In the genomic region with DNA sequence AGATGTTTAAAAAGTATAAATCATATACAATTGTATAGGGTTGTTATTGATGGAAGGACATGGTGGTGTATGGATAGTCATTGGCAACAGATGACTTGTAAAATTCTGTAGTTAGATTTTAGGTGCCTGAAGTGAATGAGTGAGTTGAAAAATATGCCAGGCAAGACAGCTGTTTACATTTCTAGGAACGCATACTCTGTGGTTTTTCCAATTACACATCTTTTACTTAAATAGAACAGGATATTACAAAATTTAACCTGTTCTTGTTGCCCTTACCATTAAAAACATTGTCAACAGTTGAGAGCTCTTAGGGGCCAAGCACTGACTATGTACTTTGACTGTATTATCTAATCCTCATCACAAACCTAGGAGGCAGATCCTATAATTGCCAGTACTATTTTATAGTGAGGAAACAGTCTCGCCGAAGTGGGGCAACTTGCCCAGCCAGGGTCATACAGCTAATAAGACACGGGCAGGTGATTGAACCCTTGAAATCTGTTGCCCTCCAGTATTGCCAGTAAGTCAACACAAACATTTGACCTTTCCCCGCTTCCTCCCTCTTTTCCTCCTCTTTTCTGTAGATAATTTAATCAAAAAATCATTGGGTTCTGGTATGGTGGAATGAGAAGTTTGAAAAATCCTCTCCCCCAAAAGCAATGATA, we compare ENCODE assay signal across 17 cellular contexts.
DNase-seq lines count a peak whose midpoint lies in the region; FAIRE-seq and TF ChIP-seq lines count a peak whose summit lies in the region.
"Had no signal": no experiment of that assay in that cellular context is flagged by ENCODE, and none has a peak within 500 bp of the region (broad histone marks: within the 10 kb centered on the region; RNA-seq: fewer than 3 reads in every experiment).

No MANE protein-coding gene starts in this region.

- H3K4me1 ChIP-seq in fibroblast of lung (ENCODE audit: control insufficient read depth, extremely low read depth, insufficient read depth, low read length), result peaks cover 20% of the 10 kb centered on the region

- no peaks in the 10 kb centered on the region for H3K27me3 ChIP-seq in fibroblast of lung (ENCODE audit: control insufficient read depth, insufficient read depth, low read length)
- H3K27me3 ChIP-seq: ovary had no signal

- H3K9ac ChIP-seq in fibroblast of lung (ENCODE audit: insufficient read depth, low read length), result no peak overlapping the region

- TF ChIP-seq CTCF in fibroblast of lung (conservative IDR thresholded peaks at IDR 0.05 in 1 of 2, IDR thresholded peaks at IDR 0.05 in 1 of 2; ENCODE audit: low read depth in 1 of 2, low read length in 2 of 2), result no peak

- no peak overlapping the region for H3K27ac ChIP-seq in fibroblast of lung (ENCODE audit: insufficient read depth, low read length)
- H3K27ac ChIP-seq: ovary had no signal

- no peak for FAIRE-seq in frontal cortex (lab: Jason Lieb, UNC)
- FAIRE-seq: GM12878 had no signal

- no peaks in the 10 kb centered on the region for H3K9me3 ChIP-seq in fibroblast of lung (ENCODE audit: control insufficient read depth, insufficient read depth, low read depth, low read length)
- H3K9me3 ChIP-seq: ovary had no signal

- H3K79me2 ChIP-seq in fibroblast of lung (ENCODE audit: control insufficient read depth, insufficient read depth, low read length), result no peaks in the 10 kb centered on the region

- H3K36me3 ChIP-seq in fibroblast of lung (ENCODE audit: control insufficient read depth, insufficient read depth, low read length), result no peaks in the 10 kb centered on the region
- H3K36me3 ChIP-seq: ovary had no signal

- H2AFZ ChIP-seq in fibroblast of lung (ENCODE audit: low read length), result no peak overlapping the region

- DNase-seq in AG08396 (ENCODE audit: low spot score) (peak; percentile 64), GM03348 (ENCODE audit: low spot score) (peak; percentile 36), RPMI7951 (ENCODE audit: low read depth) (peak; percentile 69), fibroblast of lung (ENCODE audit: low read depth in 2 of 2) (peak; percentile 75 to 76), frontal cortex (ENCODE audit: low spot score in 2 of 2) (no peak), germinal center (ENCODE audit: low spot score) (no peak), LoVo (ENCODE audit: low spot score) (no peak)
- no peak for DNase-seq in activated CD4-positive, alpha-beta T cell treated with anti-CD3 and anti-CD28 coated beads, Interleukin-2, amount 50 U/mL, for 1 hour
- DNase-seq: aorta; effector memory CD8-positive, alpha-beta T cell; hippocampal formation; Karpas-422; mesendoderm; ovary; stimulated activated CD4-positive, alpha-beta T cell treated with anti-CD3 and anti-CD28 coated beads, Interleukin-1b, Interleukin-23, amount 100 ng/mL, for 48 hours; SW 1271 had no signal

- H3K4me3 ChIP-seq in fibroblast of lung (replicated peaks in 1 of 4; ENCODE audit: control extremely low read depth in 1 of 4, insufficient read depth in 1 of 4, low read depth in 3 of 4, low read length in 4 of 4), result no peak overlapping the region
- H3K4me3 ChIP-seq: GM12878, ovary had no signal

- H3K4me2 ChIP-seq in fibroblast of lung (ENCODE audit: extremely low read depth, insufficient read depth, low read length), result no peak overlapping the region

- H4K20me1 ChIP-seq in fibroblast of lung (ENCODE audit: control insufficient read depth, extremely low read depth, insufficient read depth, low read length), result no peaks in the 10 kb centered on the region

Comparison
In these comparisons a context has a peak if more than half of its experiments do, and no peak if none do; other contexts are left out.
1. DNase-seq: peak in AG08396 (single experiment), GM03348 (single experiment), RPMI7951 (single experiment) and fibroblast of lung (2 of 2); none in frontal cortex (0 of 2), germinal center (single experiment), LoVo (single experiment) and activated CD4-positive, alpha-beta T cell treated with anti-CD3 and anti-CD28 coated beads, Interleukin-2, amount 50 U/mL, for 1 hour (single experiment).